In genomic region chr13:27621366-27622101, GRCh38 we compare ENCODE assay signal across 8 cellular contexts. TPM values are rescaled to one million over a fixed set of nuclear protein-coding genes. Genes with fewer than 3 reads are reported as not detected.
DNase-seq lines count a peak whose midpoint lies in the region; ATAC-seq and TF ChIP-seq lines count a peak whose summit lies in the region.

A gene with protein sequence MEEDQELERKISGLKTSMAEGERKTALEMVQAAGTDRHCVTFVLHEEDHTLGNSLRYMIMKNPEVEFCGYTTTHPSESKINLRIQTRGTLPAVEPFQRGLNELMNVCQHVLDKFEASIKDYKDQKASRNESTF (plus strand): TSS chr13:27621892. CDS start chr13:27621984, 92 bp downstream.

- H3K27me3 ChIP-seq in lung (ENCODE audit: control insufficient read depth, insufficient read depth), result no peaks in the 10 kb centered on the region

- H3K9me3 ChIP-seq in lung (ENCODE audit: control insufficient read depth in 2 of 2, insufficient read depth in 1 of 2, low read length in 1 of 2), result no peaks in the 10 kb centered on the region

- DNase-seq in NK-92 (lab: John Stamatoyannopoulos, UW; ENCODE audit: unreplicated experiment) (peak; percentile 27), lung (ENCODE audit: low spot score) (peak; percentile 84)
- DNase-seq in activated CD8-positive, alpha-beta memory T cell treated with anti-CD3 and anti-CD28 coated beads for 1 hour (ENCODE audit: extremely low read depth in 1 of 2, low read depth in 1 of 2), result peak; percentile 63 to 75
- DNase-seq in effector CD4-positive, alpha-beta T cell, result peak; percentile 84
- DNase-seq in stimulated activated CD4-positive, alpha-beta T cell treated with anti-CD3 and anti-CD28 coated beads, TNF-alpha, amount 100 ng/mL, for 4 hours (ENCODE audit: low read depth in 3 of 3), result peak; percentile 69 to 76 (median 73)

- H3K27ac ChIP-seq in C4-2B (peak within 1 kb of the TSS; percentile 97), lung (ENCODE audit: low read depth in 1 of 2, low read length in 1 of 2) (peak within 1 kb of the TSS; percentile 88 to 99)

- H3K36me3 ChIP-seq in lung (ENCODE audit: control insufficient read depth in 2 of 2, insufficient read depth in 2 of 2, low read length in 2 of 2), result peaks cover 0 to 3% of the 10 kb centered on the region in 2 donors

- peak; percentile 54 for ATAC-seq in GM19328 (IDR thresholded peaks at IDR 0.05; ENCODE audit: unreplicated experiment)
- ATAC-seq in HG03460 (IDR thresholded peaks at IDR 0.05; ENCODE audit: unreplicated experiment), result peak; percentile 56
- peak; percentile 73 for ATAC-seq in lung (ENCODE audit: insufficient read depth, low FRiP score)

- peak within 1 kb of the TSS; percentile 62 for H3K4me3 ChIP-seq in lung

- H3K4me1 ChIP-seq in lung (ENCODE audit: control insufficient read depth in 2 of 2, insufficient read depth in 2 of 2, low read length in 2 of 2), result peaks cover 3 to 23% of the 10 kb centered on the region in 2 donors

- TF ChIP-seq CTCF in C4-2B (conservative IDR thresholded peaks at IDR 0.05) (no peak), lung (IDR thresholded peaks at IDR 0.05; ENCODE audit: control extremely low read depth, extremely low read depth) (no peak)

- WGBS in lung, 2 donors, result 1% methylated on average over 54 to 71 of the region's 71 CpGs

RNA-seq across cellular contexts. Expression of the gene that starts here (rescaled TPM):
- 100 to 1,000 TPM in 1 of 2 donors, 10 to 100 TPM in 1; 99.5 to 109 TPM for total RNA-seq in lung
- 100 to 1,000 TPM in 1 of 2 donors, 10 to 100 TPM in 1; 93.8 to 132 TPM for polyA plus RNA-seq in lung

Comparison
In these comparisons a context has a peak if more than half of its experiments do, and no peak if none do; other contexts are left out.
1. Peak in every context shown above with its lines: DNase-seq, ATAC-seq, H3K4me3 ChIP-seq and H3K27ac ChIP-seq.
2. DNase-seq: peak in every context shown above with its lines; median percentile 84 in effector CD4-positive, alpha-beta T cell; 84 in lung; 73 in stimulated activated CD4-positive, alpha-beta T cell treated with anti-CD3 and anti-CD28 coated beads, TNF-alpha, amount 100 ng/mL, for 4 hours; 69 in activated CD8-positive, alpha-beta memory T cell treated with anti-CD3 and anti-CD28 coated beads for 1 hour; 27 in NK-92.